In the genomic region with DNA sequence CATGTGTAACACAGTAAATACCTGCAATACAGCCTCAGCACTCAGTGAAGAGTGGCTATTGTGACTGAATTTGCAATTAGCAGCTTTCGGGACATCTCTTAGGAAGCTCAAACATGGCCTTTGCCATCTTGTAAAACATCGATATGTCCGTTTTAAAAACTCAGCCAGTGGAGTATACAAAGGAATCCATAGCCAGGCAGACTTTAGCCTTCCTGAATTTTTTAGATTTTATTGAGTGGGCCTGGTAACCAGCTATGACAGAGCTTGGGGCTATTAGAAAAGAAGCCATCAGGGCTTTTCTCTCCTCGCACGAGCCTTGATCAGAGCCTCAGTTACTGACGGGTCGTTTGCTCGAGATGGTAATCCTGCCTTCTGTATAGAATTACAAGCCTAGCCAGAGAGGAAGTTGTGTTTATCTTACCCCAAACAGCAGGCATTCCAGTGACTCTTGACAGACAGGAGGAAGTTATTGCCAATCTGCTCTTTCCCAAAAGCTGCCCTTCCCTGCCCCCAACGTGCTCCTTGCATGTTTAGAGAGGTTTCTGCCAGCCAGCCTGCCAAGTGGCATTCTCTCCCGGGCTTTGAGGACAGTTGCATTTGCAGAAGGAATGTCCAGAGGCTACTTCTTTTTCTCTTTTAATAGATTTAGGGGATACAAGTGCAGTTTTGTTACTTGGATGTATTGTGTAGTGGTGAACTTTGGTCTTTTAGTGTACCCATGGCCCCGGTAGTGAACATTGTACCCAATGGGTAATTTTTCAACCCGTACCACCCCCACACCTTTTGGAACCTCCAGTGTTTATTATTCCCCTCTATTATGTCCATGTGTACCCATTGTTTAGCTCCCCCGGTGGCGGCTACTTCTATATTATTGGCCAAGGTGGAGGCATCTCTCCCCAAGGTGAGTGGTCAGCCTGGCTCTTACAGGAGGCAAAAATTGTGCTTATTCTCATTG, we compare ENCODE assay signal across 10 cellular contexts. TPM values are rescaled to one million over a fixed set of nuclear protein-coding genes. Genes with fewer than 3 reads are reported as not detected.
DNase-seq lines count a peak whose midpoint lies in the region; ATAC-seq and TF ChIP-seq lines count a peak whose summit lies in the region.
"Had no signal": no experiment of that assay in that cellular context is flagged by ENCODE, and none has a peak within 500 bp of the region (broad histone marks: within the 10 kb centered on the region; RNA-seq: fewer than 3 reads in every experiment).

No MANE protein-coding gene starts in this region.

- peak; percentile 86 for DNase-seq in DMS 273 (lab: John Stamatoyannopoulos, UW; ENCODE audit: unreplicated experiment)
- DNase-seq in OCI-M1 (lab: John Stamatoyannopoulos, UW) = peak; percentile 99
- DNase-seq in fibroblast of gingiva (ENCODE audit: low read depth) = peak; percentile 69
- peak; percentile 50 for DNase-seq in neural progenitor cell (ENCODE audit: low spot score)
- no peak for DNase-seq in gastrocnemius medialis
- DNase-seq: CD4-positive, alpha-beta T cell; stimulated activated naive CD8-positive, alpha-beta T cell treated with anti-CD3 and anti-CD28 coated beads, Interleukin-15, Interleukin-2, amounts not matched to agents 100 U/mL and 50 U/mL, for 24 hours had no signal

- no peak for TF ChIP-seq POLR2A in gastrocnemius medialis (IDR thresholded peaks at IDR 0.05)

- in situ Hi-C loops in gastrocnemius medialis (cut with MboI; ENCODE audit: low sequenced_read_pairs in 4 of 4) = no loop called here

- H3K4me3 Mint-ChIP-seq in neural progenitor cell = no peak overlapping the region
- H3K4me3 Mint-ChIP-seq: CD4-positive, alpha-beta T cell had no signal

- no peaks in the 10 kb centered on the region for H3F3A ChIP-seq in neural progenitor cell (ENCODE audit: low read depth)

- no peak overlapping the region for H3K4me3 ChIP-seq in neural progenitor cell
- H3K4me3 ChIP-seq in gastrocnemius medialis = no peak overlapping the region

- H3K36me3 ChIP-seq in neural progenitor cell (no peaks in the 10 kb centered on the region), gastrocnemius medialis (no peaks in the 10 kb centered on the region)

- H3K79me2 ChIP-seq in neural progenitor cell (ENCODE audit: low read depth) = no peaks in the 10 kb centered on the region

- H3K9me3 ChIP-seq in neural progenitor cell (ENCODE audit: low read depth) (no peaks in the 10 kb centered on the region), gastrocnemius medialis (no peaks in the 10 kb centered on the region)

- H3K9ac ChIP-seq in neural progenitor cell = no peak overlapping the region

- H3K4me1 ChIP-seq in neural progenitor cell = peaks cover 15% of the 10 kb centered on the region
- H3K4me1 ChIP-seq in gastrocnemius medialis = peaks cover 10 to 19% of the 10 kb centered on the region in 2 donors

- H3K27ac Mint-ChIP-seq in neural progenitor cell = peak overlapping the region; percentile 32
- H3K27ac Mint-ChIP-seq: CD4-positive, alpha-beta T cell had no signal

- peak overlapping the region; percentile 52 for H2AFZ ChIP-seq in neural progenitor cell (replicated peaks)

- peaks cover 41% of the 10 kb centered on the region for H3K4me1 Mint-ChIP-seq in neural progenitor cell

- no peaks in the 10 kb centered on the region for H3K36me3 Mint-ChIP-seq in neural progenitor cell

- H3K27me3 Mint-ChIP-seq in neural progenitor cell (ENCODE audit: insufficient read depth, low read depth) = peaks cover 4% of the 10 kb centered on the region
- H3K27me3 Mint-ChIP-seq: CD4-positive, alpha-beta T cell had no signal

- H4K20me1 ChIP-seq in neural progenitor cell (ENCODE audit: low read depth) = no peaks in the 10 kb centered on the region

- H3K9me3 Mint-ChIP-seq in neural progenitor cell = peaks cover 5% of the 10 kb centered on the region

- intact Hi-C loops in gastrocnemius medialis (cut with DNase I; ENCODE audit: low total_unique reads) = no loop called here

- peak overlapping the region; percentile 43 for H3K4me2 ChIP-seq in neural progenitor cell

- H3K27ac ChIP-seq in neural progenitor cell = no peak overlapping the region
- peak overlapping the region in 2 of 4 donors; percentile 32 to 40 for H3K27ac ChIP-seq in gastrocnemius medialis

- TF ChIP-seq CTCF in neural progenitor cell (IDR thresholded peaks at IDR 0.05) = peak; percentile 33
- TF ChIP-seq CTCF in gastrocnemius medialis (IDR thresholded peaks at IDR 0.05 in 4 of 5, conservative IDR thresholded peaks at IDR 0.05 in 1 of 5) = no peak

- ATAC-seq in GM21360 (IDR thresholded peaks at IDR 0.05; ENCODE audit: unreplicated experiment) = no peak
- no peak for ATAC-seq in GM21526 (IDR thresholded peaks at IDR 0.05; ENCODE audit: low FRiP score, unreplicated experiment)
- no peak for ATAC-seq in gastrocnemius medialis
- ATAC-seq in GM21447 (IDR thresholded peaks at IDR 0.05; ENCODE audit: unreplicated experiment) = no peak
- ATAC-seq: stimulated activated naive CD8-positive, alpha-beta T cell treated with anti-CD3 and anti-CD28 coated beads, Interleukin-15, Interleukin-2, amounts not matched to agents 100 U/mL and 50 U/mL, for 24 hours had no signal

- H3K27me3 ChIP-seq in neural progenitor cell = no peaks in the 10 kb centered on the region
- H3K27me3 ChIP-seq in gastrocnemius medialis = no peaks in the 10 kb centered on the region

RNA-seq across cellular contexts. Expression of gene ITPR1, which starts 40.6 kb away (rescaled TPM):
- total RNA-seq in neural progenitor cell (ENCODE audit: low replicate concordance) (3.3 and 5.0 TPM in 2 replicates), gastrocnemius medialis (10 to 100 TPM in 2 of 4 donors, 1 to 10 TPM in 2; 5.5 to 21.7 (median 11.3) TPM)

Comparison
In these comparisons a context has a peak if more than half of its experiments do, and no peak if none do; other contexts are left out.
1. DNase-seq: peak in DMS 273 (single experiment), OCI-M1 (single experiment), fibroblast of gingiva (single experiment) and neural progenitor cell (single experiment); none in gastrocnemius medialis (0 of 2).